ENCODE assay signal across 16 cellular contexts in genomic region chr10:89412287-89412686, GRCh38. TPM values are rescaled to one million over a fixed set of nuclear protein-coding genes. Genes with fewer than 3 reads are reported as not detected.
DNase-seq lines count a peak whose midpoint lies in the region; ATAC-seq and TF ChIP-seq lines count a peak whose summit lies in the region.
"Not testable (repeated sequence)": the region's sequence is repeated elsewhere in the genome, so short reads cannot be mapped to it uniquely, and the experiment has no call there.
"Had no signal": no experiment of that assay in that cellular context is flagged by ENCODE, and none has a peak within 500 bp of the region (broad histone marks: within the 10 kb centered on the region; RNA-seq: fewer than 3 reads in every experiment).

No MANE protein-coding gene starts in this region.

- intact Hi-C loops in CD4-positive, alpha-beta T cell (cut with DNase I, micrococcal nuclease): loop anchor here (2.0 to 10.0 kb wide), 6 partner anchors 19 to 417 kb away; partner anchors contain the start of genes FAS (in 1 of the 2), IFIT1 (in 1 of the 2), IFIT2 (in 1 of the 2) and KIF20B (in 1 of the 2)

- H3K4me1 Mint-ChIP-seq in CD4-positive, alpha-beta T cell (ENCODE audit: low read depth): peaks cover 58% of the 10 kb centered on the region
- H3K4me1 Mint-ChIP-seq in activated CD8-positive, alpha-beta T cell treated with anti-CD3 and anti-CD28 coated beads, Interleukin-2, amount 10 ng/mL, durations not matched to agents 7 days and 5 days (ENCODE audit: low read depth): peaks cover 41% of the 10 kb centered on the region
- peaks cover 51% of the 10 kb centered on the region for H3K4me1 Mint-ChIP-seq in activated naive CD4-positive, alpha-beta T cell treated with anti-CD3 and anti-CD28 coated beads, Interleukin-2, amount 10 ng/mL, durations not matched to agents 7 days and 5 days
- peaks cover 37% of the 10 kb centered on the region for H3K4me1 Mint-ChIP-seq in central memory CD8-positive, alpha-beta T cell
- peaks cover 30% of the 10 kb centered on the region in 2 donors for H3K4me1 Mint-ChIP-seq in natural killer cell treated with Interleukin-12 subunit alpha and Interleukin-12 subunit beta and Interleukin-15 and Interleukin-18, amount 100 ng/mL, for 72 hours (ENCODE audit: low read depth in 2 of 2)

- peaks cover 21% of the 10 kb centered on the region for H3K36me3 Mint-ChIP-seq in CD4-positive, alpha-beta T cell (ENCODE audit: low read depth)
- H3K36me3 Mint-ChIP-seq in activated CD8-positive, alpha-beta T cell treated with anti-CD3 and anti-CD28 coated beads, Interleukin-2, amount 10 ng/mL, durations not matched to agents 7 days and 5 days (ENCODE audit: low read depth): peaks cover 64% of the 10 kb centered on the region
- H3K36me3 Mint-ChIP-seq in activated naive CD4-positive, alpha-beta T cell treated with anti-CD3 and anti-CD28 coated beads, Interleukin-2, amount 10 ng/mL, durations not matched to agents 7 days and 5 days: peaks cover 27% of the 10 kb centered on the region
- H3K36me3 Mint-ChIP-seq in central memory CD8-positive, alpha-beta T cell (ENCODE audit: insufficient read depth): peaks cover 20% of the 10 kb centered on the region
- H3K36me3 Mint-ChIP-seq in natural killer cell treated with Interleukin-12 subunit alpha and Interleukin-12 subunit beta and Interleukin-15 and Interleukin-18, amount 100 ng/mL, for 72 hours: not testable (repeated sequence)

- H3K27ac Mint-ChIP-seq in CD4-positive, alpha-beta T cell: peak overlapping the region; percentile 99
- peak overlapping the region; percentile 75 for H3K27ac Mint-ChIP-seq in activated CD8-positive, alpha-beta T cell treated with anti-CD3 and anti-CD28 coated beads, Interleukin-2, amount 10 ng/mL, durations not matched to agents 7 days and 5 days
- peak overlapping the region; percentile 49 for H3K27ac Mint-ChIP-seq in activated naive CD4-positive, alpha-beta T cell treated with anti-CD3 and anti-CD28 coated beads, Interleukin-2, amount 10 ng/mL, durations not matched to agents 7 days and 5 days
- H3K27ac Mint-ChIP-seq in central memory CD8-positive, alpha-beta T cell (ENCODE audit: low read depth): peak overlapping the region; percentile 64
- H3K27ac Mint-ChIP-seq in natural killer cell treated with Interleukin-12 subunit alpha and Interleukin-12 subunit beta and Interleukin-15 and Interleukin-18, amount 100 ng/mL, for 72 hours: peak overlapping the region in 1 of 2 donors; percentile 49

- H3K9me3 ChIP-seq in CD4-positive, alpha-beta T cell (ENCODE audit: control insufficient read depth, low read length): not testable (repeated sequence)

- H3K27ac ChIP-seq in CD4-positive, alpha-beta T cell (ENCODE audit: low read depth, low read length): not testable (repeated sequence)

- not testable (repeated sequence) for H3K9me3 Mint-ChIP-seq in CD4-positive, alpha-beta T cell; activated CD8-positive, alpha-beta T cell treated with anti-CD3 and anti-CD28 coated beads, Interleukin-2, amount 10 ng/mL, durations not matched to agents 7 days and 5 days (ENCODE audit: insufficient read depth); central memory CD8-positive, alpha-beta T cell; natural killer cell treated with Interleukin-12 subunit alpha and Interleukin-12 subunit beta and Interleukin-15 and Interleukin-18, amount 100 ng/mL, for 72 hours
- peaks cover 13% of the 10 kb centered on the region for H3K9me3 Mint-ChIP-seq in activated naive CD4-positive, alpha-beta T cell treated with anti-CD3 and anti-CD28 coated beads, Interleukin-2, amount 10 ng/mL, durations not matched to agents 7 days and 5 days

- POLR2A ChIA-PET in CD4-positive, alpha-beta T cell (lab: Charles Lee): interaction anchor here (0.6 to 4.3 kb wide), 6 partner anchors 11 to 565 kb away, joined by 3 to 123 read pairs (median 9); partner anchors contain the start of genes IFIT1, IFIT2, LIPA and STAMBPL1
- POLR2A ChIA-PET in activated CD8-positive, alpha-beta T cell treated with anti-CD3 and anti-CD28 coated beads, Interleukin-2, amount 10 ng/mL, durations not matched to agents 7 days and 5 days (lab: Charles Lee): interaction anchor here (0.6 to 4.3 kb wide), 7 partner anchors 9 to 289 kb away, joined by 3 to 78 read pairs (median 4); partner anchors contain the start of genes IFIT1, IFIT2 and KIF20B

- H3K27me3 ChIP-seq in CD4-positive, alpha-beta T cell (ENCODE audit: control insufficient read depth, insufficient read depth, low read length): not testable (repeated sequence)

- peak overlapping the region; percentile 79 for H3K4me3 Mint-ChIP-seq in CD4-positive, alpha-beta T cell
- peak overlapping the region; percentile 36 for H3K4me3 Mint-ChIP-seq in activated CD8-positive, alpha-beta T cell treated with anti-CD3 and anti-CD28 coated beads, Interleukin-2, amount 10 ng/mL, durations not matched to agents 7 days and 5 days
- peak overlapping the region; percentile 18 for H3K4me3 Mint-ChIP-seq in activated naive CD4-positive, alpha-beta T cell treated with anti-CD3 and anti-CD28 coated beads, Interleukin-2, amount 10 ng/mL, durations not matched to agents 7 days and 5 days
- peak overlapping the region; percentile 7 for H3K4me3 Mint-ChIP-seq in central memory CD8-positive, alpha-beta T cell
- peak overlapping the region; percentile 15 for H3K4me3 Mint-ChIP-seq in natural killer cell treated with Interleukin-12 subunit alpha and Interleukin-12 subunit beta and Interleukin-15 and Interleukin-18, amount 100 ng/mL, for 72 hours

- peak in 8 of 10 experiments; percentile 11 to 54 (median 25) for DNase-seq in CD4-positive, alpha-beta T cell
- peak; percentile 37 for DNase-seq in NAMALWA (ENCODE audit: low spot score)
- DNase-seq in activated CD4-positive, CD25-positive, alpha-beta regulatory T cell treated with anti-CD3 and anti-CD28 coated beads, Interleukin-2, amount 50 U/mL, for 72 hours: peak; percentile 50
- DNase-seq in activated CD8-positive, alpha-beta T cell treated with anti-CD3 and anti-CD28 coated beads, Interleukin-2, amount 10 ng/mL, durations not matched to agents 7 days and 5 days: peak; percentile 43
- peak; percentile 40 for DNase-seq in activated naive CD4-positive, alpha-beta T cell treated with anti-CD3 and anti-CD28 coated beads, Interleukin-2, amount 10 ng/mL, durations not matched to agents 7 days and 5 days
- DNase-seq in central memory CD8-positive, alpha-beta T cell (ENCODE audit: low spot score in 2 of 2); natural killer cell treated with Interleukin-12 subunit alpha and Interleukin-12 subunit beta and Interleukin-15 and Interleukin-18, amount 100 ng/mL, for 72 hours (ENCODE audit: low spot score): not testable (repeated sequence)
- peak; percentile 46 for DNase-seq in stimulated activated CD8-positive, alpha-beta memory T cell treated with anti-CD3 and anti-CD28 coated beads, Interleukin-4, amount 100 ng/mL, for 48 hours

- H3K27me3 Mint-ChIP-seq in CD4-positive, alpha-beta T cell; activated CD8-positive, alpha-beta T cell treated with anti-CD3 and anti-CD28 coated beads, Interleukin-2, amount 10 ng/mL, durations not matched to agents 7 days and 5 days (ENCODE audit: low read depth); activated naive CD4-positive, alpha-beta T cell treated with anti-CD3 and anti-CD28 coated beads, Interleukin-2, amount 10 ng/mL, durations not matched to agents 7 days and 5 days; central memory CD8-positive, alpha-beta T cell; natural killer cell treated with Interleukin-12 subunit alpha and Interleukin-12 subunit beta and Interleukin-15 and Interleukin-18, amount 100 ng/mL, for 72 hours: not testable (repeated sequence)

- not testable (repeated sequence) for TF ChIP-seq CTCF in CD4-positive, alpha-beta T cell (IDR thresholded peaks at IDR 0.05)

- CTCF ChIA-PET in CD4-positive, alpha-beta T cell (lab: Charles Lee); activated naive CD4-positive, alpha-beta T cell treated with anti-CD3 and anti-CD28 coated beads, Interleukin-2, amount 10 ng/mL, durations not matched to agents 7 days and 5 days (lab: Charles Lee): not testable (repeated sequence)
- CTCF ChIA-PET in activated CD8-positive, alpha-beta T cell treated with anti-CD3 and anti-CD28 coated beads, Interleukin-2, amount 10 ng/mL, durations not matched to agents 7 days and 5 days (lab: Charles Lee): interaction anchor here (0.7 to 2.5 kb wide), 7 partner anchors 9 to 195 kb away, joined by 3 to 8 read pairs (median 3); partner anchors contain the start of genes IFIT1 and IFIT3

- not testable (repeated sequence) for ATAC-seq in CD4-positive, alpha-beta T cell (ENCODE audit: poor library complexity); activated CD8-positive, alpha-beta T cell treated with anti-CD3 and anti-CD28 coated beads, Interleukin-2, amount 10 ng/mL, durations not matched to agents 7 days and 5 days; central memory CD8-positive, alpha-beta T cell (replicated peaks; ENCODE audit: extremely low read depth, poor library complexity, severe bottlenecking); natural killer cell treated with Interleukin-12 subunit alpha and Interleukin-12 subunit beta and Interleukin-15 and Interleukin-18, amount 100 ng/mL, for 72 hours

RNA-seq across cellular contexts. Expression of gene IFIT5, which starts 2.1 kb away (rescaled TPM):
- total RNA-seq in CD4-positive, alpha-beta T cell: 10 to 100 TPM; 25.2 to 25.9 TPM
- 10 to 100 TPM; 22.5 to 22.7 TPM for total RNA-seq in activated CD8-positive, alpha-beta T cell treated with anti-CD3 and anti-CD28 coated beads, Interleukin-2, amount 10 ng/mL, durations not matched to agents 7 days and 5 days
- 10 to 100 TPM in 1 of 2 donors, 1 to 10 TPM in 1; 5.2 to 17.5 TPM for total RNA-seq in natural killer cell treated with Interleukin-12 subunit alpha and Interleukin-12 subunit beta and Interleukin-15 and Interleukin-18, amount 100 ng/mL, for 72 hours

RNA-seq across cellular contexts. Expression of gene IFIT1, which starts 19.9 kb away (rescaled TPM):
- 1 to 10 TPM; 5.1 to 6.2 TPM for total RNA-seq in CD4-positive, alpha-beta T cell
- 10 to 100 TPM; 29.8 to 31.8 TPM for total RNA-seq in activated CD8-positive, alpha-beta T cell treated with anti-CD3 and anti-CD28 coated beads, Interleukin-2, amount 10 ng/mL, durations not matched to agents 7 days and 5 days
- under 1 TPM; 0.36 to 0.69 TPM for total RNA-seq in natural killer cell treated with Interleukin-12 subunit alpha and Interleukin-12 subunit beta and Interleukin-15 and Interleukin-18, amount 100 ng/mL, for 72 hours

RNA-seq across cellular contexts. Expression of gene IFIT1B, which starts 34.4 kb away (rescaled TPM):
- under 1 TPM; 0.11 to 0.14 TPM for total RNA-seq in CD4-positive, alpha-beta T cell
- not detected for total RNA-seq in activated CD8-positive, alpha-beta T cell treated with anti-CD3 and anti-CD28 coated beads, Interleukin-2, amount 10 ng/mL, durations not matched to agents 7 days and 5 days
- total RNA-seq in natural killer cell treated with Interleukin-12 subunit alpha and Interleukin-12 subunit beta and Interleukin-15 and Interleukin-18, amount 100 ng/mL, for 72 hours: not detected
- total RNA-seq: Calu3, left colon, mammary epithelial cell, omental fat pad, pulmonary artery endothelial cell, RPMI7951, SJCRH30, upper lobe of right lung had no signal

Comparison
In these comparisons a context has a peak if more than half of its experiments do, and no peak if none do; other contexts are left out.
1. H3K4me3 Mint-ChIP-seq: peak in every context shown above with its lines; median percentile 79 in CD4-positive, alpha-beta T cell; 36 in activated CD8-positive, alpha-beta T cell treated with anti-CD3 and anti-CD28 coated beads, Interleukin-2, amount 10 ng/mL, durations not matched to agents 7 days and 5 days; 18 in activated naive CD4-positive, alpha-beta T cell treated with anti-CD3 and anti-CD28 coated beads, Interleukin-2, amount 10 ng/mL, durations not matched to agents 7 days and 5 days; 15 in natural killer cell treated with Interleukin-12 subunit alpha and Interleukin-12 subunit beta and Interleukin-15 and Interleukin-18, amount 100 ng/mL, for 72 hours; 7 in central memory CD8-positive, alpha-beta T cell.
2. RNA of gene IFIT1, which starts 19.9 kb away (total RNA-seq): 29.8 to 31.8 TPM in activated CD8-positive, alpha-beta T cell treated with anti-CD3 and anti-CD28 coated beads, Interleukin-2, amount 10 ng/mL, durations not matched to agents 7 days and 5 days; 5.1 to 6.2 TPM in CD4-positive, alpha-beta T cell and 0.36 to 0.69 TPM in natural killer cell treated with Interleukin-12 subunit alpha and Interleukin-12 subunit beta and Interleukin-15 and Interleukin-18, amount 100 ng/mL, for 72 hours; every median in the first group is over 4 times any median in the second.